In genomic region chr2:216780843-216781242, GRCh38 we compare ENCODE assay signal across 2 cellular contexts.
TF ChIP-seq lines count a peak whose summit lies in the region.

No MANE protein-coding gene starts in this region.

TF ChIP-seq in IMR-90, 13 proteins besides CTCF, POLR2A, EP300 and RAD21:
- no peak for TF ChIP-seq MAFK (IDR thresholded peaks at IDR 0.05; ENCODE audit: low read depth, low read length)
- TF ChIP-seq CHD1 (IDR thresholded peaks at IDR 0.05; ENCODE audit: low read depth, low read length), result no peak
- TF ChIP-seq RFX5 (IDR thresholded peaks at IDR 0.05; ENCODE audit: low read depth, low read length), result no peak
- TF ChIP-seq MXI1 (IDR thresholded peaks at IDR 0.05; ENCODE audit: borderline replicate concordance, low read depth, low read length), result no peak
- no peak for TF ChIP-seq CEBPB (IDR thresholded peaks at IDR 0.05; ENCODE audit: low read depth, low read length)
- no peak for TF ChIP-seq RCOR1 (IDR thresholded peaks at IDR 0.05; ENCODE audit: insufficient replicate concordance, low read length)
- no peak for TF ChIP-seq NFE2L2 (IDR thresholded peaks at IDR 0.05; ENCODE audit: low read depth, low read length)
- TF ChIP-seq USF2 (IDR thresholded peaks at IDR 0.05; ENCODE audit: low read depth, low read length), result no peak
- no peak for TF ChIP-seq BHLHE40 (IDR thresholded peaks at IDR 0.05; ENCODE audit: low read depth, low read length)
- TF ChIP-seq FOS (IDR thresholded peaks at IDR 0.05; ENCODE audit: low read depth, low read length), result no peak
- TF ChIP-seq SMC3 (IDR thresholded peaks at IDR 0.05; ENCODE audit: low read depth, low read length), result no peak
- no peak for TF ChIP-seq ELK1 (IDR thresholded peaks at IDR 0.05; ENCODE audit: borderline replicate concordance, low read depth, low read length)
- TF ChIP-seq MAZ (IDR thresholded peaks at IDR 0.05; ENCODE audit: borderline replicate concordance, low read depth, low read length), result no peak

TF ChIP-seq in H1, 55 proteins besides CTCF, POLR2A, EP300 and RAD21:
- TF ChIP-seq USF2 (IDR thresholded peaks at IDR 0.05; ENCODE audit: low read length), result no peak
- TF ChIP-seq YY1 (IDR thresholded peaks at IDR 0.05; ENCODE audit: low read depth, low read length), result no peak
- no peak for TF ChIP-seq TAF7 (optimal IDR thresholded peaks at IDR 0.05; ENCODE audit: borderline replicate concordance, low read depth, low read length)
- TF ChIP-seq BCL11A (IDR thresholded peaks at IDR 0.05; ENCODE audit: low read depth in 2 of 2, low read length in 2 of 2), result no peak
- TF ChIP-seq BACH1 (IDR thresholded peaks at IDR 0.05; ENCODE audit: low read length), result no peak
- TF ChIP-seq EZH2 (IDR thresholded peaks at IDR 0.05; ENCODE audit: low read depth, low read length, severe bottlenecking), result no peak
- TF ChIP-seq SP2 (IDR thresholded peaks at IDR 0.05; ENCODE audit: low read length), result no peak
- no peak for TF ChIP-seq SP4 (IDR thresholded peaks at IDR 0.05; ENCODE audit: low read length)
- no peak for TF ChIP-seq JUND (IDR thresholded peaks at IDR 0.05; ENCODE audit: low read length)
- no peak for TF ChIP-seq ATF2 (IDR thresholded peaks at IDR 0.05; ENCODE audit: low read length)
- TF ChIP-seq ATF3 (IDR thresholded peaks at IDR 0.05; ENCODE audit: insufficient read depth, low read depth, low read length), result no peak
- TF ChIP-seq CTBP2 (IDR thresholded peaks at IDR 0.05; ENCODE audit: borderline replicate concordance, insufficient read depth, insufficient read length, low read length), result no peak
- TF ChIP-seq KDM1A (IDR thresholded peaks at IDR 0.05; ENCODE audit: borderline replicate concordance, low read length), result no peak
- no peak for TF ChIP-seq ZNF274 (IDR thresholded peaks at IDR 0.05; ENCODE audit: borderline replicate concordance, extremely low read depth, low read length)
